8 cellular contexts compared by ENCODE assay signal in the genomic region with DNA sequence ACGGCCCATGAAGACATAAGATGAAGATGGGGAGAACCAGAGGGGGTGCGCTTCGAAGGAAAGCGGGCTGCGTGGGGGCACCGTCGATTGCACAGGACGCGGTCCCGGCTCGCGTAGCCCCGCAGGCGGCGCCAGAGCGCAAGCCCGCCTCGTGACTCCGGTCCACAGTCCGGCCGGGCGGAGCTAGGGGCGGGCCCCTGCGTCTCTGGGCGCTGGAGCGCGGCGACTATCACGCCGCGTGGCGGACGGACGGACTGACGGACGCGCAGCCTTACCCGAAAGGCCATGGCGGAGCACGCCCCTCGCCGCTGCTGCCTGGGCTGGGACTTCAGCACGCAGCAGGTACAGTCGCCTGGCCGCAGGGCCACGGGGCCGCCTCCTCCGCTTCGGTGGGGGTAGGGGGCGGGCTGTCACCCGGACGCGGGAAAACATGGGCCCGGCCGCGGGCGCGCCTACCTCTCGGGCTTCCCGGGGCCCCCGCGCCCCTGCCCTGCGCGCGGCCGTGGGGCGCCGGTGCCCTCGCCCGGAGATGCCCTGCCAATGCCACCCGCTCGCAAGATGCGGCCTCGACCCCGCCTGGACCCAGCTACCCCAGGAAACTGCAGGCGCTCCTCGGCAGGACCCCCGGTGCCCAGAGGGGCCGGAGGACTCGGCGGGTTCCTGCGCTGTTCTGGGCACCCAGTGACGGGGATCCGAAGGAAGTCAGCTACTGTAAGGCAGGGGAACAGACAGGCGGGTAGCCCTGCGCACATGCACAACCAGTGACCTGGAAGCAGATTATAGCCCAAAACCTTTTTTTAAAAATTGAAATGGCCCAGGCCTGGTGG. TPM values are rescaled to one million over a fixed set of nuclear protein-coding genes. Genes with fewer than 3 reads are reported as not detected.
DNase-seq lines count a peak whose midpoint lies in the region; ATAC-seq, FAIRE-seq and TF ChIP-seq lines count a peak whose summit lies in the region.

A gene (plus strand): TSS at position 202 of the 827 bp plus-strand sequence. CDS start 84 bp downstream, at position 286.

- H3K14ac ChIP-seq in H1 (ENCODE audit: insufficient read length) = no peak within 1 kb of the TSS

- H3K9ac ChIP-seq in H1 (replicated peaks in 1 of 4; ENCODE audit: extremely low read depth in 1 of 4, low read depth in 3 of 4, low read length in 3 of 4) = peak within 1 kb of the TSS in 3 of 4 experiments; percentile 38 to 56 (median 45); a peak in 5 of 7 replicates

- H3K23ac ChIP-seq in H1 (ENCODE audit: insufficient read length) = no peak within 1 kb of the TSS

- no peak for FAIRE-seq in H1 (lab: Jason Lieb, UNC)

- H3K4me2 ChIP-seq in H1 (ENCODE audit: insufficient read depth in 1 of 2, low read depth in 2 of 2, low read length in 2 of 2) = peak within 1 kb of the TSS; percentile 65 to 88

- H3K36me3 ChIP-seq in H1 (ENCODE audit: control insufficient read depth in 2 of 4, insufficient read depth in 4 of 4, low read length in 3 of 4) = no peaks in the 10 kb centered on the region

- H3K4me3 ChIP-seq in H1 (ENCODE audit: extremely low read depth in 1 of 4, insufficient read depth in 2 of 4, low read depth in 3 of 4, low read length in 4 of 4) = peak within 1 kb of the TSS; percentile 52 to 71 (median 65)

- TF ChIP-seq CTCF in C4-2B (conservative IDR thresholded peaks at IDR 0.05) (peak; percentile 91), H1 (IDR thresholded peaks at IDR 0.05; ENCODE audit: control extremely low read depth in 1 of 3, insufficient read depth in 1 of 3, low read depth in 1 of 3, low read length in 3 of 3) (peak; percentile 72 to 85 (median 76)), mesothelial cell of epicardium (IDR thresholded peaks at IDR 0.05; ENCODE audit: unreplicated experiment) (peak; percentile 39)

- peak within 1 kb of the TSS; percentile 78; the same call in 1 of the 2 replicates for H2BK5ac ChIP-seq in H1 (ENCODE audit: low read depth, low read length)

- no peak within 1 kb of the TSS for H2BK20ac ChIP-seq in H1 (ENCODE audit: low read length)

- H3K9me3 ChIP-seq in H1 (ENCODE audit: insufficient read depth in 2 of 2, low read depth in 1 of 2, low read length in 1 of 2) = no peaks in the 10 kb centered on the region

- peak within 1 kb of the TSS; percentile 73 for H4K5ac ChIP-seq in H1 (ENCODE audit: insufficient read length, low read depth, low read length)

- peak within 1 kb of the TSS; percentile 72; the same call in 1 of the 2 replicates for H2BK15ac ChIP-seq in H1 (ENCODE audit: low read length)

- H4K20me1 ChIP-seq in H1 (replicated peaks in 1 of 2; ENCODE audit: control insufficient read depth in 1 of 2, insufficient read depth in 2 of 2, low read length in 2 of 2) = no peaks in the 10 kb centered on the region

- H3K36me3 Mint-ChIP-seq in mesothelial cell of epicardium = peaks cover 3% of the 10 kb centered on the region

- H3K27ac Mint-ChIP-seq in mesothelial cell of epicardium = no peak within 1 kb of the TSS

- H3K18ac ChIP-seq in H1 (ENCODE audit: extremely low read depth, low read length) = peak within 1 kb of the TSS; percentile 93

- CTCF ChIA-PET in H1 (lab: Charles Lee; ENCODE audit: partially characterized antibody) = interaction anchor here (0.6 to 4.8 kb wide), 37 partner anchors 9 to 396 kb away, joined by 3 to 47 read pairs (median 4); a partner anchor contains a TSS

- H3K4me1 Mint-ChIP-seq in mesothelial cell of epicardium = peaks cover 2% of the 10 kb centered on the region

- WGBS in H1 (ENCODE audit: extremely low coverage in 1 of 2, insufficient coverage in 1 of 2, insufficient read length in 1 of 2, insufficient replicate concordance in 2 of 2, low coverage in 1 of 2, low lambda C conversion rate in 2 of 2, missing lambda C conversion rate in 1 of 2), 2 experiments = 5% methylated on average over 73 of the region's 86 CpGs; no CpG with 5 or more reads in 1 of the 2 experiments

- 0 out of 3 replicates have a peak, but pooled peaks of 1 of the 2 experiments have one; percentile 26 for TF ChIP-seq POLR2A in H1 (IDR thresholded peaks at IDR 0.05; ENCODE audit: control extremely low read depth in 1 of 2, low read depth in 2 of 2, low read length in 2 of 2)

- H3K4ac ChIP-seq in H1 (replicated peaks; ENCODE audit: insufficient read length, low read depth, low read length) = peak within 1 kb of the TSS; percentile 85

- peak within 1 kb of the TSS; percentile 87 for H3K27ac ChIP-seq in C4-2B
- no peak within 1 kb of the TSS for H3K27ac ChIP-seq in H1 (ENCODE audit: low read depth, low read length)

- H2BK120ac ChIP-seq in H1 (replicated peaks; ENCODE audit: low read depth, low read length) = no peak within 1 kb of the TSS

- DNase-seq in NCI-H774 (lab: John Stamatoyannopoulos, UW) (peak; percentile 41), H1 (ENCODE audit: low read depth in 1 of 2, low spot score in 2 of 2) (peak; percentile 33 to 86), mesothelial cell of epicardium (ENCODE audit: low spot score in 2 of 2, unreplicated experiment in 2 of 2) (peak; percentile 72 to 87)
- DNase-seq in activated CD8-positive, alpha-beta memory T cell treated with anti-CD3 and anti-CD28 coated beads for 24 hours = peak; percentile 91
- peak; percentile 34 to 62 for DNase-seq in stimulated activated CD8-positive, alpha-beta memory T cell treated with anti-CD3 and anti-CD28 coated beads, Interleukin-15, amount 100 ng/mL, for 4 hours (ENCODE audit: low read depth in 2 of 2)

- H3K79me2 ChIP-seq in H1 (ENCODE audit: control insufficient read depth in 1 of 2, insufficient read depth in 2 of 2, low read length in 2 of 2) = no peaks in the 10 kb centered on the region

- peaks cover 0 to 14% (median 4%) of the 10 kb centered on the region in 4 experiments; a peak in 4 of 7 replicates for H3K27me3 ChIP-seq in H1 (replicated peaks in 1 of 4; ENCODE audit: control insufficient read depth in 3 of 4, extremely low read depth in 1 of 4, insufficient read depth in 3 of 4, low read length in 3 of 4)

- H2BK12ac ChIP-seq in H1 (ENCODE audit: low read depth, low read length) = 0 out of 2 replicates have a peak within 1 kb of the TSS, but pooled peaks have one; percentile 60

- H3K56ac ChIP-seq in H1 (replicated peaks; ENCODE audit: insufficient read length, low read depth, low read length) = no peak within 1 kb of the TSS

- peak; percentile 98 for ATAC-seq in GM19025 (IDR thresholded peaks at IDR 0.05; ENCODE audit: low read depth, unreplicated experiment)
- peak; percentile 97 for ATAC-seq in HG03196 (IDR thresholded peaks at IDR 0.05; ENCODE audit: unreplicated experiment)

- H4K91ac ChIP-seq in H1 (replicated peaks; ENCODE audit: insufficient read length, low read length) = peak within 1 kb of the TSS; percentile 91

- H2AFZ ChIP-seq in H1 (ENCODE audit: low read length) = peak within 1 kb of the TSS; percentile 84; the same call in 1 of the 2 replicates

- peak within 1 kb of the TSS; percentile 68 for H3K4me3 Mint-ChIP-seq in mesothelial cell of epicardium

- peak; percentile 59 to 64 for TF ChIP-seq RAD21 in H1 (IDR thresholded peaks at IDR 0.05 in 1 of 2, conservative IDR thresholded peaks at IDR 0.05 in 1 of 2; ENCODE audit: low read depth in 2 of 2, low read length in 2 of 2)

- H3K9me3 Mint-ChIP-seq in mesothelial cell of epicardium = peaks cover 4% of the 10 kb centered on the region

- no peaks in the 10 kb centered on the region; the same call in 1 of the 2 replicates for H3K79me1 ChIP-seq in H1 (ENCODE audit: low read depth, low read length)

- peaks cover 3% of the 10 kb centered on the region; the same call in 1 of the 2 replicates for H3K23me2 ChIP-seq in H1 (ENCODE audit: low read depth, low read length)

- peak within 1 kb of the TSS; percentile 84 for H4K8ac ChIP-seq in H1 (ENCODE audit: extremely low read depth, insufficient read depth, low read length)

- no peaks in the 10 kb centered on the region for H3K27me3 Mint-ChIP-seq in mesothelial cell of epicardium (ENCODE audit: low read depth)

- POLR2A ChIA-PET in H1 (lab: Charles Lee; ENCODE audit: partially characterized antibody) = interaction anchor here (0.8 to 2.5 kb wide), 3 partner anchors 107 to 183 kb away, joined by 3 to 10 read pairs (median 3); a partner anchor contains a TSS

- H2AK5ac ChIP-seq in H1 (ENCODE audit: low read depth, low read length) = no peak within 1 kb of the TSS

- no peak for TF ChIP-seq EP300 in H1 (IDR thresholded peaks at IDR 0.05; ENCODE audit: borderline replicate concordance in 1 of 2, low read depth in 2 of 2, low read length in 2 of 2)

- 0 out of 7 replicates have a peak, but pooled peaks cover 0 to 3% (median 0%) of the 10 kb centered on the region in 4 experiments for H3K4me1 ChIP-seq in H1 (replicated peaks in 1 of 4; ENCODE audit: control insufficient read depth in 3 of 4, insufficient read depth in 4 of 4, low read length in 3 of 4)

TF ChIP-seq in H1, 55 proteins besides CTCF, POLR2A, EP300 and RAD21 (continues in another document):
- TF ChIP-seq POU5F1 (IDR thresholded peaks at IDR 0.05; ENCODE audit: low read depth, low read length) = no peak
- TF ChIP-seq CEBPB (IDR thresholded peaks at IDR 0.05; ENCODE audit: low read depth, low read length) = no peak
- TF ChIP-seq YY1 (IDR thresholded peaks at IDR 0.05; ENCODE audit: low read depth, low read length) = 0 out of 2 replicates have a peak, but pooled peaks have one; percentile 37
- TF ChIP-seq HDAC6 (IDR thresholded peaks at IDR 0.05; ENCODE audit: low read depth, low read length) = no peak
- TF ChIP-seq NRF1 (IDR thresholded peaks at IDR 0.05; ENCODE audit: low read depth, low read length) = no peak
- TF ChIP-seq TCF12 (IDR thresholded peaks at IDR 0.05; ENCODE audit: low read depth, low read length) = no peak
- peak; percentile 38; the same call in 1 of the 2 replicates for TF ChIP-seq TBP (IDR thresholded peaks at IDR 0.05; ENCODE audit: low read depth, low read length)
- peak; percentile 86 for TF ChIP-seq BACH1 (IDR thresholded peaks at IDR 0.05; ENCODE audit: low read length)
- no peak for TF ChIP-seq RXRA (IDR thresholded peaks at IDR 0.05; ENCODE audit: insufficient read depth, low read depth, low read length)
- TF ChIP-seq, protein P1, sequence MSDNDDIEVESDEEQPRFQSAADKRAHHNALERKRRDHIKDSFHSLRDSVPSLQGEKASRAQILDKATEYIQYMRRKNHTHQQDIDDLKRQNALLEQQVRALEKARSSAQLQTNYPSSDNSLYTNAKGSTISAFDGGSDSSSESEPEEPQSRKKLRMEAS (IDR thresholded peaks at IDR 0.05) = peak; percentile 95
- no peak for TF ChIP-seq JUN (IDR thresholded peaks at IDR 0.05; ENCODE audit: low read depth, low read length)

RNA-seq across cellular contexts. Expression of the gene that starts here (rescaled TPM):
- 5.3 and 5.5 TPM in 2 replicates for total RNA-seq in H1 (2021; fragmentation: NEBNext Ultra II Directional; extraction: Animal tissue kit (Norgen Biotek cat#: 25700))
- 1.7 and 2.8 TPM in 2 replicates for polyA plus RNA-seq in H1 (2011; rRNA removed)
- 2.8 TPM for polyA plus RNA-seq in H1 (2011; cell fraction: cytosol; rRNA removed)
- 10.3 TPM for polyA plus RNA-seq in H1 (2011; cell fraction: nucleus; rRNA removed)
- polyA plus RNA-seq in H1 (2012, experiment 1 of 2) = 1.8 to 4.6 TPM (median 2.0 TPM) in 4 replicates
- 0.81 TPM for polyA plus RNA-seq in H1 (2012, experiment 2 of 2)
- polyA plus RNA-seq in H1 (2013, experiment 1 of 2) = 2.8 TPM
- 1.7 TPM for polyA plus RNA-seq in H1 (2013, experiment 2 of 2)
- polyA minus RNA-seq in H1 (2011; rRNA and poly(A)+ RNA removed) = 6.7 and 7.9 TPM in 2 replicates
- polyA minus RNA-seq in H1 (2011; cell fraction: cytosol; rRNA and poly(A)+ RNA removed) = 1.9 TPM
- polyA minus RNA-seq in H1 (2011; cell fraction: nucleus; rRNA and poly(A)+ RNA removed) = 27.7 TPM
- 5.2 to 5.9 TPM (median 5.5 TPM) in 3 replicates for total RNA-seq in mesothelial cell of epicardium

Comparison
In these comparisons a context has a peak if more than half of its experiments do, and no peak if none do; other contexts are left out.
1. CTCF ChIP-seq: peak in every context shown above with its lines; median percentile 91 in C4-2B; 76 in H1; 39 in mesothelial cell of epicardium.
2. DNase-seq: peak in every context shown above with its lines; median percentile 91 in activated CD8-positive, alpha-beta memory T cell treated with anti-CD3 and anti-CD28 coated beads for 24 hours; 80 in mesothelial cell of epicardium; 60 in H1; 48 in stimulated activated CD8-positive, alpha-beta memory T cell treated with anti-CD3 and anti-CD28 coated beads, Interleukin-15, amount 100 ng/mL, for 4 hours; 41 in NCI-H774.